In genomic region chr6:77457720-77458349, GRCh38 we compare ENCODE assay signal across 8 cellular contexts. TPM values are rescaled to one million over a fixed set of nuclear protein-coding genes. Genes with fewer than 3 reads are reported as not detected.
DNase-seq lines count a peak whose midpoint lies in the region; ATAC-seq and TF ChIP-seq lines count a peak whose summit lies in the region.

No MANE protein-coding gene starts in this region.

- H4K20me1 ChIP-seq in SU-DHL-6 (ENCODE audit: low read depth, low read length) (no peaks in the 10 kb centered on the region), neural cell (ENCODE audit: insufficient read depth) (no peaks in the 10 kb centered on the region)

- TF ChIP-seq CTCF in SU-DHL-6 (IDR thresholded peaks at IDR 0.05; ENCODE audit: insufficient read depth, low read length, poor library complexity, severe bottlenecking), result peak; percentile 53
- TF ChIP-seq CTCF in esophagus squamous epithelium (IDR thresholded peaks at IDR 0.05), result peak; percentile 45 to 62 (median 58)
- TF ChIP-seq CTCF in neural cell (IDR thresholded peaks at IDR 0.05; ENCODE audit: poor library complexity, severe bottlenecking), result peak; percentile 80

- H3K9me3 ChIP-seq in SU-DHL-6 (ENCODE audit: insufficient read depth, low read length) (no peaks in the 10 kb centered on the region), esophagus squamous epithelium (no peaks in the 10 kb centered on the region), neural cell (ENCODE audit: low read length) (no peaks in the 10 kb centered on the region)

- H3K79me2 ChIP-seq in SU-DHL-6 (ENCODE audit: insufficient read depth, low read length) (no peaks in the 10 kb centered on the region), neural cell (replicated peaks; ENCODE audit: insufficient read depth, low read length) (no peaks in the 10 kb centered on the region)

- TF ChIP-seq POLR2A in esophagus squamous epithelium (IDR thresholded peaks at IDR 0.05), result no peak

- H3K27ac ChIP-seq in SU-DHL-6 (ENCODE audit: low read depth, low read length) (no peak overlapping the region), esophagus squamous epithelium (no peak overlapping the region), neural cell (ENCODE audit: low read length) (no peak overlapping the region)

- H3K4me1 ChIP-seq in esophagus squamous epithelium, result peaks cover 0 to 8% (median 0%) of the 10 kb centered on the region in 3 donors

- peak; percentile 79 for TF ChIP-seq RAD21 in neural cell (conservative IDR thresholded peaks at IDR 0.05)

- TF ChIP-seq EP300 in neural cell (conservative IDR thresholded peaks at IDR 0.05; ENCODE audit: poor library complexity, severe bottlenecking), result no peak

- H3K9ac ChIP-seq in SU-DHL-6 (ENCODE audit: low read length) (no peak overlapping the region), neural cell (ENCODE audit: low read length) (no peak overlapping the region)

- H3K27me3 ChIP-seq in SU-DHL-6 (ENCODE audit: low read length) (no peaks in the 10 kb centered on the region), esophagus squamous epithelium (peaks cover 0 to 41% (median 1%) of the 10 kb centered on the region in 4 donors), neural cell (ENCODE audit: insufficient read depth, low read depth, low read length) (peaks cover 28% of the 10 kb centered on the region)

- intact Hi-C loops in esophagus squamous epithelium (cut with DNase I), result no loop called here

- peaks cover 20% of the 10 kb centered on the region for H3K27me3 Mint-ChIP-seq in activated T-cell treated with anti-CD3 and anti-CD28 coated beads, Interleukin-2, amount 50 U/mL, for 72 hours (ENCODE audit: low read depth)
- peaks cover 27% of the 10 kb centered on the region for H3K27me3 Mint-ChIP-seq in activated T-cell treated with anti-CD3 and anti-CD28 coated beads, Interleukin-2, amount 50 U/mL, for 24 hours

- H3K4me3 Mint-ChIP-seq in activated T-cell treated with anti-CD3 and anti-CD28 coated beads, Interleukin-2, amount 50 U/mL, for 72 hours, result no peak overlapping the region
- H3K4me3 Mint-ChIP-seq in activated T-cell treated with anti-CD3 and anti-CD28 coated beads, Interleukin-2, amount 50 U/mL, for 24 hours, result no peak overlapping the region

- H3K9me2 ChIP-seq in SU-DHL-6 (replicated peaks; ENCODE audit: insufficient read depth, low read length) (no peaks in the 10 kb centered on the region), neural cell (ENCODE audit: insufficient read depth, low read length) (no peaks in the 10 kb centered on the region)

- ATAC-seq in activated T-cell treated with anti-CD3 and anti-CD28 coated beads, Interleukin-2, amount 50 U/mL, for 72 hours (replicated peaks in 1 of 2), result no peak
- peak; percentile 60 for ATAC-seq in GM21737 (IDR thresholded peaks at IDR 0.05; ENCODE audit: unreplicated experiment)

- no peaks in the 10 kb centered on the region for H3K9me3 Mint-ChIP-seq in activated T-cell treated with anti-CD3 and anti-CD28 coated beads, Interleukin-2, amount 50 U/mL, for 72 hours
- peaks cover 3% of the 10 kb centered on the region for H3K9me3 Mint-ChIP-seq in activated T-cell treated with anti-CD3 and anti-CD28 coated beads, Interleukin-2, amount 50 U/mL, for 24 hours

- H3K4me1 Mint-ChIP-seq in activated T-cell treated with anti-CD3 and anti-CD28 coated beads, Interleukin-2, amount 50 U/mL, for 72 hours (ENCODE audit: low read depth), result no peaks in the 10 kb centered on the region
- H3K4me1 Mint-ChIP-seq in activated T-cell treated with anti-CD3 and anti-CD28 coated beads, Interleukin-2, amount 50 U/mL, for 24 hours (ENCODE audit: low read depth), result peaks cover 5% of the 10 kb centered on the region

- H3K27ac Mint-ChIP-seq in activated T-cell treated with anti-CD3 and anti-CD28 coated beads, Interleukin-2, amount 50 U/mL, for 72 hours, result no peak overlapping the region
- no peak overlapping the region for H3K27ac Mint-ChIP-seq in activated T-cell treated with anti-CD3 and anti-CD28 coated beads, Interleukin-2, amount 50 U/mL, for 24 hours

- no peaks in the 10 kb centered on the region for H3K36me3 ChIP-seq in SU-DHL-6 (ENCODE audit: low read length)
- H3K36me3 ChIP-seq in esophagus squamous epithelium, result no peaks in the 10 kb centered on the region
- H3K36me3 ChIP-seq in neural cell (ENCODE audit: insufficient read depth, low read length), result no peaks in the 10 kb centered on the region

- no peak overlapping the region for H3K4me2 ChIP-seq in SU-DHL-6 (ENCODE audit: low read depth, low read length, poor library complexity, severe bottlenecking)
- H3K4me2 ChIP-seq in neural cell (ENCODE audit: low read length), result no peak overlapping the region

- DNase-seq in activated T-cell treated with anti-CD3 and anti-CD28 coated beads, Interleukin-2, amount 50 U/mL, for 72 hours, result peak; percentile 35 to 48
- no peak for DNase-seq in activated T-cell treated with anti-CD3 and anti-CD28 coated beads, Interleukin-2, amount 50 U/mL, for 24 hours
- DNase-seq in Kasumi-1 (lab: John Stamatoyannopoulos, UW) (peak; percentile 58 to 67), esophagus squamous epithelium (lab: John Stamatoyannopoulos, UW) (no peak), T-helper 1 cell (no peak)

- 20 to 25% methylated on average over 6 of the region's 6 CpGs for WGBS in esophagus squamous epithelium, 2 donors

- H3K36me3 Mint-ChIP-seq in activated T-cell treated with anti-CD3 and anti-CD28 coated beads, Interleukin-2, amount 50 U/mL, for 72 hours (ENCODE audit: insufficient read depth in 2 of 2), result peaks cover 0 to 6% of the 10 kb centered on the region in 2 donors
- no peaks in the 10 kb centered on the region for H3K36me3 Mint-ChIP-seq in activated T-cell treated with anti-CD3 and anti-CD28 coated beads, Interleukin-2, amount 50 U/mL, for 24 hours (ENCODE audit: low read depth)

- H3K4me3 ChIP-seq in SU-DHL-6 (ENCODE audit: insufficient read depth, low read length, poor library complexity, severe bottlenecking) (no peak overlapping the region), esophagus squamous epithelium (no peak overlapping the region), neural cell (ENCODE audit: low read length) (no peak overlapping the region)

- H2AFZ ChIP-seq in SU-DHL-6 (ENCODE audit: low read depth, low read length, severe bottlenecking) (no peak overlapping the region), neural cell (ENCODE audit: low read depth, low read length) (no peak overlapping the region)

- H3F3A ChIP-seq in SU-DHL-6 (ENCODE audit: insufficient read depth) (no peaks in the 10 kb centered on the region), neural cell (ENCODE audit: insufficient read depth, low read length, poor library complexity, severe bottlenecking) (no peaks in the 10 kb centered on the region)

TF ChIP-seq in neural cell, 6 proteins besides CTCF, POLR2A, EP300 and RAD21:
- TF ChIP-seq TAF1 (IDR thresholded peaks at IDR 0.05; ENCODE audit: low read depth), result no peak
- TF ChIP-seq MXI1 (conservative IDR thresholded peaks at IDR 0.05; ENCODE audit: poor library complexity, severe bottlenecking), result no peak
- TF ChIP-seq SMC3 (conservative IDR thresholded peaks at IDR 0.05; ENCODE audit: poor library complexity), result peak; percentile 87
- no peak for TF ChIP-seq POLR2AphosphoS5 (IDR thresholded peaks at IDR 0.05)
- no peak for TF ChIP-seq REST (IDR thresholded peaks at IDR 0.05; ENCODE audit: borderline replicate concordance)

RNA-seq across cellular contexts. Expression of gene HTR1B, which starts 5.5 kb away (rescaled TPM):
- not detected for total RNA-seq in activated T-cell treated with anti-CD3 and anti-CD28 coated beads, Interleukin-2, amount 50 U/mL, for 72 hours
- total RNA-seq in esophagus squamous epithelium, result under 1 TPM in 1 of 4 donors, not detected in 3; 0.13 TPM
- 0.19 and 0.58 TPM in 2 replicates for polyA plus RNA-seq in neural cell
- polyA minus RNA-seq in neural cell, result 1.0 and 2.2 TPM in 2 replicates

Comparison
In these comparisons a context has a peak if more than half of its experiments do, and no peak if none do; other contexts are left out.
1. DNase-seq: peak in activated T-cell treated with anti-CD3 and anti-CD28 coated beads, Interleukin-2, amount 50 U/mL, for 72 hours (2 of 2) and Kasumi-1 (2 of 2); none in activated T-cell treated with anti-CD3 and anti-CD28 coated beads, Interleukin-2, amount 50 U/mL, for 24 hours (single experiment), esophagus squamous epithelium (single experiment) and T-helper 1 cell (0 of 5).
2. Peak in every context shown above with its lines, with median percentiles within 50 percentile points of each other: CTCF ChIP-seq.